8 cellular contexts compared by ENCODE assay signal in genomic region chr4:52036875-52037274, GRCh38. TPM values are rescaled to one million over a fixed set of nuclear protein-coding genes. Genes with fewer than 3 reads are reported as not detected.
A peak's percentile ranks its signal among the peaks of the same experiment; 100 is the strongest.
DNase-seq lines count a peak whose midpoint lies in the region; ATAC-seq and TF ChIP-seq lines count a peak whose summit lies in the region.

No MANE protein-coding gene starts in this region.

- H3K4me2 ChIP-seq in KMS-11 = peak overlapping the region; percentile 100

- H3K9ac ChIP-seq in KMS-11 = no peak overlapping the region

- H3K4me1 ChIP-seq in KMS-11 (ENCODE audit: low read depth, poor library complexity, severe bottlenecking) = peaks cover 15% of the 10 kb centered on the region

- H3K4me3 Mint-ChIP-seq in naive B cell = peak overlapping the region; percentile 52 to 92 (median 80)

- peak overlapping the region; percentile 80 for H3K4me3 ChIP-seq in AG09309 (ENCODE audit: control insufficient read depth, low read depth, low read length)
- H3K4me3 ChIP-seq in KMS-11 (IDR thresholded peaks at IDR 0.05; ENCODE audit: insufficient read depth, low read depth, low read length) = no peak overlapping the region
- peak overlapping the region in 56 of 59 donors; percentile 57 to 95 (median 84) for H3K4me3 ChIP-seq in dorsolateral prefrontal cortex

- peaks cover 9 to 21% (median 17%) of the 10 kb centered on the region in 3 donors for H3K4me1 Mint-ChIP-seq in naive B cell

- no peak overlapping the region for H2AFZ ChIP-seq in KMS-11 (ENCODE audit: low read depth)

- intact Hi-C loops in dorsolateral prefrontal cortex (cut with DNase I) = loop anchor here (5.0 kb wide), 1 partner anchor 195 kb away; the partner anchor contains the start of gene DCUN1D4 (in 2 of the 2)

- peaks cover 16 to 26% (median 19%) of the 10 kb centered on the region in 3 donors for H3K27me3 Mint-ChIP-seq in naive B cell

- H3K36me3 Mint-ChIP-seq in naive B cell = no peaks in the 10 kb centered on the region

- H3K36me3 ChIP-seq in KMS-11 (ENCODE audit: insufficient read depth) = peaks cover 2% of the 10 kb centered on the region; the same call in 1 of the 2 replicates

- DNase-seq in AG09309 (ENCODE audit: low read depth) (no peak), dorsolateral prefrontal cortex (no peak), naive B cell (no peak), erythroblast (lab: John Stamatoyannopoulos, UW) (no peak), C1 segment of cervical spinal cord (lab: John Stamatoyannopoulos, UW) (no peak)

- peaks cover 21% of the 10 kb centered on the region for H3K79me2 ChIP-seq in KMS-11 (ENCODE audit: insufficient read depth, low read depth)

- TF ChIP-seq POLR2A in erythroblast (IDR thresholded peaks at IDR 0.05; ENCODE audit: low read length) = no peak

- ATAC-seq in naive B cell (ENCODE audit: low read depth in 2 of 2) = no peak
- ATAC-seq in GM18909 (IDR thresholded peaks at IDR 0.05; ENCODE audit: poor library complexity, unreplicated experiment) = no peak
- no peak for ATAC-seq in HG03139 (IDR thresholded peaks at IDR 0.05; ENCODE audit: unreplicated experiment)

- no peak overlapping the region for H3K27ac ChIP-seq in KMS-11
- peak overlapping the region in 11 of 59 donors; percentile 73 to 93 (median 85) for H3K27ac ChIP-seq in dorsolateral prefrontal cortex

- H3K27me3 ChIP-seq in KMS-11 (ENCODE audit: insufficient read depth, low read depth) = no peaks in the 10 kb centered on the region
- H3K27me3 ChIP-seq in dorsolateral prefrontal cortex = no peaks in the 10 kb centered on the region

- TF ChIP-seq CTCF in AG09309 (IDR thresholded peaks at IDR 0.05; ENCODE audit: control insufficient read depth, insufficient read depth, low read depth, low read length, missing control alignments) (no peak), KMS-11 (conservative IDR thresholded peaks at IDR 0.05; ENCODE audit: low read depth, low read length) (no peak), dorsolateral prefrontal cortex (IDR thresholded peaks at IDR 0.05 in 54 of 56, conservative IDR thresholded peaks at IDR 0.05 in 2 of 56; ENCODE audit: low read depth in 1 of 56, partially characterized antibody in 56 of 56) (no peak)

- H4K20me1 ChIP-seq in KMS-11 (ENCODE audit: insufficient read depth) = no peaks in the 10 kb centered on the region

- H3K9me3 Mint-ChIP-seq in naive B cell = no peaks in the 10 kb centered on the region

- H3K27ac Mint-ChIP-seq in naive B cell = peak overlapping the region in 1 of 6 donors; percentile 50

RNA-seq across cellular contexts. Expression of gene SGCB, which starts 1.2 kb away (rescaled TPM):
- 10 to 100 TPM; 44.2 to 91.0 (median 64.4) TPM for total RNA-seq in dorsolateral prefrontal cortex
- 1 to 10 TPM; 4.4 to 8.3 (median 4.8) TPM for polyA plus RNA-seq in naive B cell (ENCODE audit: low read depth in 6 of 6)

RNA-seq across cellular contexts. Expression of gene SPATA18, which starts 14.2 kb away (rescaled TPM):
- total RNA-seq in dorsolateral prefrontal cortex = 1 to 10 TPM in 118 of 120 experiments, under 1 TPM in 2; 0.46 to 6.4 (median 2.7) TPM
- 1 to 10 TPM in 3 of 6 donors, under 1 TPM in 2, not detected in 1; 0.11 to 2.2 (median 1.6) TPM for polyA plus RNA-seq in naive B cell (ENCODE audit: low read depth in 6 of 6)

RNA-seq across cellular contexts. Expression of gene LRRC66, which starts 16.7 kb away (rescaled TPM):
- total RNA-seq in dorsolateral prefrontal cortex = 1 to 10 TPM in 110 of 120 experiments, under 1 TPM in 10; 0.47 to 3.6 (median 1.5) TPM
- under 1 TPM in 1 of 6 donors, not detected in 5; 0.24 TPM for polyA plus RNA-seq in naive B cell (ENCODE audit: low read depth in 6 of 6)
